21 cellular contexts compared by ENCODE assay signal in the genomic region with DNA sequence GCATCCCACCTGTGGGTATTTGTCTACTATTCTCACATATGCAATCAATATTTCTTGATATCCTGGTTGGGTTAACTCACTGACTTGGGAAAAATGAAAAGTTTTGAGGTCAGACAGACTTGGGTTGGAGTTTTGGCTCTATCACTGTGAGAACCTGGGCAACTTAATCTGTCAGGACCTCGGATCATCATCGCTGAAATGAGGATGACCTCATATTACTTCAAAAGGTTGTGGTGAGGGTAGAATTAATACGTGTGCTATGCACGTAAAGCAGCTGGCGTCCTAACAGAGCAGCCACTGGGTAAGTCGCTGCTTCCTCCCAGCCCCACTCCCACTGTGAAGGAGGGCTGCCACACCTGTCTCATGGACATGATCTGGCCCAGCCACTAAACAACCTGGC.
"Had no signal": no experiment of that assay in that cellular context is flagged by ENCODE, and none has a peak within 500 bp of the region (broad histone marks: within the 10 kb centered on the region; RNA-seq: fewer than 3 reads in every experiment).

No MANE protein-coding gene starts in this region.

- ATAC-seq: Panc1, Right ventricle myocardium inferior had no signal

- DNase-seq: activated CD4-positive, alpha-beta memory T cell treated with anti-CD3 and anti-CD28 coated beads, Interleukin-2, amount 10 ng/mL, durations not matched to agents 7 days and 5 days; activated CD4-positive, alpha-beta T cell treated with anti-CD3 and anti-CD28 coated beads, Interleukin-2, amount 50 U/mL, for 1 hour; activated CD4-positive, CD25-positive, alpha-beta regulatory T cell; activated naive CD4-positive, alpha-beta T cell treated with anti-CD3 and anti-CD28 coated beads, Interleukin-2, amount 50 U/mL, for 16 hours; activated naive CD8-positive, alpha-beta T cell treated with anti-CD3 and anti-CD28 coated beads, Interleukin-2, amount 10 ng/mL, durations not matched to agents 7 days and 5 days; activated T-cell treated with anti-CD3 and anti-CD28 coated beads for 4 hours; adrenal gland; anterior cingulate cortex; central memory CD4-positive, alpha-beta T cell; KG1; NCI-H1048; NCI-H1694; NCI-H2081; NCI-H446; NCI-H774; OCI-M1; RPMI8226; SK-N-SH had no signal

- H3K27me3 Mint-ChIP-seq: activated CD4-positive, alpha-beta memory T cell treated with anti-CD3 and anti-CD28 coated beads, Interleukin-2, amount 10 ng/mL, durations not matched to agents 7 days and 5 days; activated naive CD8-positive, alpha-beta T cell treated with anti-CD3 and anti-CD28 coated beads, Interleukin-2, amount 10 ng/mL, durations not matched to agents 7 days and 5 days; IgD-negative memory B cell had no signal

- H3K4me3 Mint-ChIP-seq: activated CD4-positive, alpha-beta memory T cell treated with anti-CD3 and anti-CD28 coated beads, Interleukin-2, amount 10 ng/mL, durations not matched to agents 7 days and 5 days; activated naive CD8-positive, alpha-beta T cell treated with anti-CD3 and anti-CD28 coated beads, Interleukin-2, amount 10 ng/mL, durations not matched to agents 7 days and 5 days; IgD-negative memory B cell had no signal

- H3K4me1 Mint-ChIP-seq: activated CD4-positive, alpha-beta memory T cell treated with anti-CD3 and anti-CD28 coated beads, Interleukin-2, amount 10 ng/mL, durations not matched to agents 7 days and 5 days; activated naive CD8-positive, alpha-beta T cell treated with anti-CD3 and anti-CD28 coated beads, Interleukin-2, amount 10 ng/mL, durations not matched to agents 7 days and 5 days had no signal

- H3K27ac Mint-ChIP-seq: activated CD4-positive, alpha-beta memory T cell treated with anti-CD3 and anti-CD28 coated beads, Interleukin-2, amount 10 ng/mL, durations not matched to agents 7 days and 5 days; activated naive CD8-positive, alpha-beta T cell treated with anti-CD3 and anti-CD28 coated beads, Interleukin-2, amount 10 ng/mL, durations not matched to agents 7 days and 5 days; IgD-negative memory B cell had no signal

- H3K9me3 Mint-ChIP-seq: activated CD4-positive, alpha-beta memory T cell treated with anti-CD3 and anti-CD28 coated beads, Interleukin-2, amount 10 ng/mL, durations not matched to agents 7 days and 5 days; activated naive CD8-positive, alpha-beta T cell treated with anti-CD3 and anti-CD28 coated beads, Interleukin-2, amount 10 ng/mL, durations not matched to agents 7 days and 5 days; IgD-negative memory B cell had no signal
